In the genomic region with DNA sequence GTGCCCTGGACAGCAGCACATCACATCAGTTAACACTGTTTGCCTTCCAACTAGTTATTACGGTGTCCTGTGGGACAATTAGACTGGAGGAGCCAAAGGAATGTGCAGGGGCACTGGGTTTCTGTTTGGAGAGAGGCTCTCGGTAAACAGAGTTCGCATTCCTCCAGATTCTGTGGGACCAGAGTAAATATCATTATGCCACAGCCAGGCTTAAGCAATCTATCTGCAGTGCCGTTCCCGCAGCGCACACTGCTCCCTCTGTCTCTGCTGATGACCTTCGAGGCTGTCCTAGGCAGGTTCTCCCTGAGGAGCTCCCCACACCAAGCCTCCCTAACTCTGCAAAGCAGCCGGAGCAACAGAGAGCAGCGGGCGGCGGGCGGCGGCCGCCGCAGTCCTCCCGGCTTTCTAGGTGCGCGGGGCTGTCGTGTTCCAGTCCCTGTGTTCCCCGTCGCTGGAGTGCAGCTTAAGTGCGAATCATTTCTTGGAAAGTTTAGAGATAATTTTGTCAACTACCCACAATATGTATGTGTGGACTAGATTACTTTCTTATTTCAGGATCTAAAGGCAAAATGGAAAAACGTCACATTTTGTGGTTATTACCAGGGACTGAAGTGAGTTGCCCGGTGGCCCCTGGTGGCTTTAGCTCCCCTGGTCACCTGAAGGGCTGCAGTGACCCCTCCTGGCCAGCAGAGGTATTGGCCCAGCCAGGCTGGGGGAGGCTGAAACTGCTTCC, we compare ENCODE assay signal across 8 cellular contexts. TPM values are rescaled to one million over a fixed set of nuclear protein-coding genes. Genes with fewer than 3 reads are reported as not detected.
A peak's percentile ranks its signal among the peaks of the same experiment; 100 is the strongest.
DNase-seq lines count a peak whose midpoint lies in the region; ATAC-seq and TF ChIP-seq lines count a peak whose summit lies in the region.

No MANE protein-coding gene starts in this region.

- H3K9ac ChIP-seq in mammary epithelial cell (ENCODE audit: insufficient read depth, low read length) = no peak overlapping the region

- H3K79me2 ChIP-seq in mammary epithelial cell (ENCODE audit: insufficient read depth, low read length) = peaks cover 6% of the 10 kb centered on the region

- H3K27ac Mint-ChIP-seq in activated B cell treated with CpG ODN at 0.5 μM for 24 hours = no peak overlapping the region

- intact Hi-C loops in activated B cell treated with CpG ODN at 0.5 μM for 24 hours (cut with micrococcal nuclease) = loop anchor here (1.0 to 5.0 kb wide), 9 partner anchors 57 to 402 kb away; a partner anchor contains a TSS
- intact Hi-C loops in mammary epithelial cell (cut with micrococcal nuclease) = loop anchor here (1.0 to 5.0 kb wide), 6 partner anchors 44 to 170 kb away; a partner anchor contains a TSS

- H3K4me3 ChIP-seq in mammary epithelial cell (replicated peaks in 1 of 3; ENCODE audit: insufficient read depth in 1 of 3, low read depth in 2 of 3, low read length in 3 of 3) = no peak overlapping the region

- H3K27ac ChIP-seq in mammary epithelial cell (ENCODE audit: insufficient read depth, low read depth, low read length) = no peak overlapping the region

- no peaks in the 10 kb centered on the region for H3K27me3 ChIP-seq in mammary epithelial cell (ENCODE audit: insufficient read depth, low read length)

- no peaks in the 10 kb centered on the region for H4K20me1 ChIP-seq in mammary epithelial cell (ENCODE audit: insufficient read depth, low read length)

- in situ Hi-C loops in mammary epithelial cell (cut with MboI; ENCODE audit: low sequenced_read_pairs in 2 of 2) = loop anchor here in 1 of 2 donors (5.0 kb wide), 1 partner anchor 134 kb away; no protein-coding TSS in a partner anchor

- no peak overlapping the region for H2AFZ ChIP-seq in mammary epithelial cell (ENCODE audit: low read depth, low read length)

- H3K9me3 Mint-ChIP-seq in activated B cell treated with CpG ODN at 0.5 μM for 24 hours = no peaks in the 10 kb centered on the region

- no TSS peak for BruUV-seq in mammary epithelial cell (replicated peaks; lab: Mats Ljungman, UMichigan)

- H3K4me1 ChIP-seq in mammary epithelial cell (ENCODE audit: insufficient read depth, low read length) = peaks cover 9% of the 10 kb centered on the region

- no peak overlapping the region for H3K4me2 ChIP-seq in mammary epithelial cell (ENCODE audit: insufficient read depth, low read depth, low read length)

- H3K4me1 Mint-ChIP-seq in activated B cell treated with CpG ODN at 0.5 μM for 24 hours = peaks cover 2% of the 10 kb centered on the region

- WGBS in mammary epithelial cell (ENCODE audit: low coverage, missing lambda C conversion rate) = 87% methylated on average over 23 of the region's 24 CpGs

- H3K27me3 Mint-ChIP-seq in activated B cell treated with CpG ODN at 0.5 μM for 24 hours = no peaks in the 10 kb centered on the region

- DNase-seq in NCI-H2081 (lab: John Stamatoyannopoulos, UW) (peak; percentile 65 to 74), NCI-H2081 treated with DMSO at 0.1 percent for 48 hours (lab: John Stamatoyannopoulos, UW) (no peak), NCI-H1694 (lab: John Stamatoyannopoulos, UW) (peak; percentile 55), activated B cell treated with CpG ODN at 0.5 μM for 24 hours (peak; percentile 73), mammary epithelial cell (peak; percentile 43), islet precursor cell (peak; percentile 94)
- DNase-seq in stimulated activated CD4-positive, alpha-beta T cell treated with anti-CD3 and anti-CD28 coated beads, Interleukin-1b, Interleukin-23, amount 100 ng/mL, for 24 hours (ENCODE audit: low read depth in 4 of 4, low spot score in 1 of 4) = peak in 3 of 4 experiments; percentile 50 to 61 (median 53)

- peak; percentile 69 for TF ChIP-seq CTCF in activated B cell treated with CpG ODN at 0.5 μM for 24 hours (IDR thresholded peaks at IDR 0.05)
- TF ChIP-seq CTCF in mammary epithelial cell (conservative IDR thresholded peaks at IDR 0.05 in 1 of 2, IDR thresholded peaks at IDR 0.05 in 1 of 2; ENCODE audit: extremely low read depth in 1 of 2, insufficient read depth in 1 of 2, low read depth in 1 of 2, low read length in 2 of 2) = peak; percentile 97 to 99

- H3K36me3 Mint-ChIP-seq in activated B cell treated with CpG ODN at 0.5 μM for 24 hours (ENCODE audit: low read depth) = peaks cover 79% of the 10 kb centered on the region

- no peak overlapping the region for H3K4me3 Mint-ChIP-seq in activated B cell treated with CpG ODN at 0.5 μM for 24 hours

- no peaks in the 10 kb centered on the region for H3K9me3 ChIP-seq in mammary epithelial cell (replicated peaks; ENCODE audit: insufficient read depth, low read length)

- POLR2A ChIA-PET in activated B cell treated with CpG ODN at 0.5 μM for 24 hours (lab: Charles Lee) = interaction anchor here (0.7 to 1.8 kb wide), 5 partner anchors 41 to 337 kb away, joined by 3 to 5 read pairs (median 3); no protein-coding TSS in a partner anchor

- peaks cover 11% of the 10 kb centered on the region for H3K36me3 ChIP-seq in mammary epithelial cell (ENCODE audit: insufficient read depth, low read length)

- peak; percentile 98 for ATAC-seq in activated B cell treated with CpG ODN at 0.5 μM for 24 hours (ENCODE audit: low read depth)
- ATAC-seq in GM21528 (IDR thresholded peaks at IDR 0.05; ENCODE audit: low FRiP score, unreplicated experiment) = no peak

- dilution Hi-C loops in mammary epithelial cell (cut with HindIII; ENCODE audit: low sequenced_read_pairs) = loop anchor here (10.0 kb wide), 1 partner anchor 127 kb away; no protein-coding TSS in a partner anchor

- CTCF ChIA-PET in activated B cell treated with CpG ODN at 0.5 μM for 24 hours (lab: Charles Lee) (interaction anchor here (0.7 to 7.6 kb wide), 26 partner anchors 16 to 403 kb away, joined by 3 to 59 read pairs (median 4); a partner anchor contains a TSS), mammary epithelial cell (lab: Charles Lee; ENCODE audit: low non-redundant PET) (no interaction called here)

RNA-seq across cellular contexts. Expression of a gene that starts 43.3 kb away (rescaled TPM):
- 55.2 and 76.1 TPM in 2 replicates for total RNA-seq in activated B cell treated with CpG ODN at 0.5 μM for 24 hours
- 10 to 100 TPM; 29.1 to 31.5 TPM for total RNA-seq in mammary epithelial cell
- polyA plus RNA-seq in mammary epithelial cell = 19.8 TPM
- 29.9 TPM for polyA minus RNA-seq in mammary epithelial cell
